Comparison of ENCODE assay signal across 8 cellular contexts in the genomic region with DNA sequence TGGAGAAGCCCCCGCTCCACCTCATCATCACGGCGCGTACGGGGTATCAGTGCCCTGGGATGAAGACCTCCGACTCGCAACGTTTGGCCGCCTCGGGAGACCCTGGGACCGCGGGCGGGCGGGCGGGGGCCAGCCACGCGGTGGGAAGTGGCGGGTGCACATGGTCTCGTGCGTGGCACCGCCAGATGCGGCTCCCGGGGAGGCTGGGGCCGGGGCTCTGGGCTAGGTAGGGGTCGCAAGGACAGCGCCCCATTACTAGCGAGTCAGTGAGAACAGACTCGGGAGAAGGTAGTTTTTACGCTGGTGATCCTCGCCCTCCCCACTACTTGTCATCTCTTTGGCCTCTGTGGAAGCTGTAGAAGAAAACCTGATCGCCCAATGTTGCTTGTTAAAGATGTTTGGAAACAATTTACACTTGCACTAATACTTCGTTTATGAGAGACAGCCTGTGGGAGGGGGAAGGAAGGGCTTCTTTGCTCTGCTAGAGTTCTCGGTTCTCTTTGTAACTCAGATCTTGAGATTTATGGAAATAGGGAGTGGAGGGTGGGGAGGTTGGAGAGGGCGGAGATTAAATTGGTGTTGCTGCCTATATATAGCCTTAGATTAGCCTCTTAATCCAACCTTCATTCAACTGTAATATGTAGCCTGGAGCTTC. TPM values are rescaled to one million over a fixed set of nuclear protein-coding genes. Genes with fewer than 3 reads are reported as not detected.
DNase-seq lines count a peak whose midpoint lies in the region; ATAC-seq, FAIRE-seq and TF ChIP-seq lines count a peak whose summit lies in the region.

No MANE protein-coding gene starts in this region.

- peak overlapping the region; percentile 85 for H3K9ac ChIP-seq in Loucy (ENCODE audit: low read depth, low read length, poor library complexity, severe bottlenecking)

- H3K36me3 ChIP-seq in Loucy (ENCODE audit: insufficient read depth, low read length) = no peaks in the 10 kb centered on the region

- H3K9me3 ChIP-seq in Loucy (ENCODE audit: insufficient read depth, low read depth, low read length) = no peaks in the 10 kb centered on the region

- H4K20me1 ChIP-seq in Loucy (ENCODE audit: insufficient read depth, low read length, poor library complexity, severe bottlenecking) = peaks cover 61% of the 10 kb centered on the region

- peaks cover 28% of the 10 kb centered on the region for H3K36me3 Mint-ChIP-seq in activated T-helper 1 cell treated with anti-CD3 and anti-CD28 coated beads, Interleukin-12 subunit alpha, Interleukin-12 subunit beta, Interleukin-2, Interleukin-4 antibody, amounts not matched to agents 30 ng/mL and 10 ng/mL and 1 ng/mL, durations not matched to agents 14 hours and 24 hours and 36 hours (ENCODE audit: low read depth)
- H3K36me3 Mint-ChIP-seq in glutamatergic neuron (ENCODE audit: unreplicated experiment) (no peaks in the 10 kb centered on the region), progenitor cell of endocrine pancreas (ENCODE audit: insufficient read depth) (no peaks in the 10 kb centered on the region)

- peaks cover 65% of the 10 kb centered on the region for H3K4me1 Mint-ChIP-seq in activated T-helper 1 cell treated with anti-CD3 and anti-CD28 coated beads, Interleukin-12 subunit alpha, Interleukin-12 subunit beta, Interleukin-2, Interleukin-4 antibody, amounts not matched to agents 30 ng/mL and 10 ng/mL and 1 ng/mL, durations not matched to agents 14 hours and 24 hours and 36 hours (ENCODE audit: low read depth)
- H3K4me1 Mint-ChIP-seq in glutamatergic neuron (ENCODE audit: low read depth, unreplicated experiment) (peaks cover 30% of the 10 kb centered on the region), progenitor cell of endocrine pancreas (ENCODE audit: low read depth) (peaks cover 38% of the 10 kb centered on the region)

- no peaks in the 10 kb centered on the region for H3K9me3 Mint-ChIP-seq in activated T-helper 1 cell treated with anti-CD3 and anti-CD28 coated beads, Interleukin-12 subunit alpha, Interleukin-12 subunit beta, Interleukin-2, Interleukin-4 antibody, amounts not matched to agents 30 ng/mL and 10 ng/mL and 1 ng/mL, durations not matched to agents 14 hours and 24 hours and 36 hours
- H3K9me3 Mint-ChIP-seq in glutamatergic neuron (ENCODE audit: unreplicated experiment) (peaks cover 12% of the 10 kb centered on the region), progenitor cell of endocrine pancreas (ENCODE audit: low read depth) (no peaks in the 10 kb centered on the region)

- no peaks in the 10 kb centered on the region for H3F3A ChIP-seq in Loucy (ENCODE audit: low read depth)

- no peaks in the 10 kb centered on the region for H3K27me3 ChIP-seq in Loucy (ENCODE audit: insufficient read depth, low read length, poor library complexity, severe bottlenecking)

- H3K9me2 ChIP-seq in Loucy (replicated peaks; ENCODE audit: low read depth, low read length) = no peaks in the 10 kb centered on the region

- H3K4me2 ChIP-seq in Loucy (ENCODE audit: low read depth, low read length, poor library complexity, severe bottlenecking) = peak overlapping the region; percentile 82

- H3K4me3 Mint-ChIP-seq in activated T-helper 1 cell treated with anti-CD3 and anti-CD28 coated beads, Interleukin-12 subunit alpha, Interleukin-12 subunit beta, Interleukin-2, Interleukin-4 antibody, amounts not matched to agents 30 ng/mL and 10 ng/mL and 1 ng/mL, durations not matched to agents 14 hours and 24 hours and 36 hours = peak overlapping the region; percentile 98
- peak overlapping the region; percentile 99 for H3K4me3 Mint-ChIP-seq in glutamatergic neuron (ENCODE audit: unreplicated experiment)
- H3K4me3 Mint-ChIP-seq in progenitor cell of endocrine pancreas (ENCODE audit: low read depth) = peak overlapping the region; percentile 98

- intact Hi-C loops in activated T-helper 1 cell treated with anti-CD3 and anti-CD28 coated beads, Interleukin-12 subunit alpha, Interleukin-12 subunit beta, Interleukin-2, Interleukin-4 antibody, amounts not matched to agents 30 ng/mL and 10 ng/mL and 1 ng/mL, durations not matched to agents 14 hours and 24 hours and 36 hours (cut with micrococcal nuclease) = loop anchor here (1.0 to 10.0 kb wide), 6 partner anchors 16 to 651 kb away; partner anchors contain the start of genes AHR and TSPAN13

- ATAC-seq in activated CD4-positive, CD25-positive, alpha-beta regulatory T cell treated with anti-CD3 and anti-CD28 coated beads, Interleukin-2, amount 50 U/mL, for 24 hours = peak; percentile 8 to 10

- H3K4me1 ChIP-seq in Loucy (ENCODE audit: insufficient read depth, low read length, poor library complexity, severe bottlenecking) = peaks cover 78% of the 10 kb centered on the region

- peak overlapping the region; percentile 100 for H3K27ac Mint-ChIP-seq in activated T-helper 1 cell treated with anti-CD3 and anti-CD28 coated beads, Interleukin-12 subunit alpha, Interleukin-12 subunit beta, Interleukin-2, Interleukin-4 antibody, amounts not matched to agents 30 ng/mL and 10 ng/mL and 1 ng/mL, durations not matched to agents 14 hours and 24 hours and 36 hours
- H3K27ac Mint-ChIP-seq in glutamatergic neuron (ENCODE audit: unreplicated experiment) = peak overlapping the region; percentile 100
- peak overlapping the region; percentile 100 for H3K27ac Mint-ChIP-seq in progenitor cell of endocrine pancreas

- no peaks in the 10 kb centered on the region for H3K27me3 Mint-ChIP-seq in activated T-helper 1 cell treated with anti-CD3 and anti-CD28 coated beads, Interleukin-12 subunit alpha, Interleukin-12 subunit beta, Interleukin-2, Interleukin-4 antibody, amounts not matched to agents 30 ng/mL and 10 ng/mL and 1 ng/mL, durations not matched to agents 14 hours and 24 hours and 36 hours (ENCODE audit: insufficient read depth)
- H3K27me3 Mint-ChIP-seq in glutamatergic neuron (ENCODE audit: unreplicated experiment) (peaks cover 9% of the 10 kb centered on the region), progenitor cell of endocrine pancreas (no peaks in the 10 kb centered on the region)

- FAIRE-seq in HTR-8/SVneo (lab: Jason Lieb, UNC) = no peak

- H2AFZ ChIP-seq in Loucy (ENCODE audit: low read length) = peak overlapping the region; percentile 90; the same call in 1 of the 2 replicates

- TF ChIP-seq CTCF in Loucy (conservative IDR thresholded peaks at IDR 0.05; ENCODE audit: low read length) = no peak
- no peak for TF ChIP-seq CTCF in glutamatergic neuron (IDR thresholded peaks at IDR 0.05; ENCODE audit: partially characterized antibody, unreplicated experiment)
- no peak for TF ChIP-seq CTCF in progenitor cell of endocrine pancreas (IDR thresholded peaks at IDR 0.05; ENCODE audit: unreplicated experiment)

- DNase-seq in activated CD4-positive, CD25-positive, alpha-beta regulatory T cell treated with anti-CD3 and anti-CD28 coated beads, Interleukin-2, amount 50 U/mL, for 72 hours = no peak
- DNase-seq in activated T-helper 1 cell treated with anti-CD3 and anti-CD28 coated beads, Interleukin-12 subunit alpha, Interleukin-12 subunit beta, Interleukin-2, Interleukin-4 antibody, amounts not matched to agents 30 ng/mL and 10 ng/mL and 1 ng/mL, durations not matched to agents 14 hours and 24 hours and 36 hours (ENCODE audit: low spot score) = no peak
- DNase-seq in glutamatergic neuron = peak; percentile 60
- DNase-seq in progenitor cell of endocrine pancreas (ENCODE audit: low spot score, unreplicated experiment) = no peak
- DNase-seq in NCI-H2227 treated with DMSO at 0.1 percent for 48 hours (lab: John Stamatoyannopoulos, UW) = no peak
- no peak for DNase-seq in HTR-8/SVneo (ENCODE audit: insufficient read length, low spot score)

- peaks cover 85% of the 10 kb centered on the region for H3K79me2 ChIP-seq in Loucy (ENCODE audit: insufficient read depth, low read length)

- H3K4me3 ChIP-seq in Loucy (ENCODE audit: low read length, poor library complexity, severe bottlenecking) = peak overlapping the region; percentile 84

RNA-seq across cellular contexts. Expression of gene BZW2, which starts 0.6 kb away (rescaled TPM):
- total RNA-seq in activated T-helper 1 cell treated with anti-CD3 and anti-CD28 coated beads, Interleukin-12 subunit alpha, Interleukin-12 subunit beta, Interleukin-2, Interleukin-4 antibody, amounts not matched to agents 30 ng/mL and 10 ng/mL and 1 ng/mL, durations not matched to agents 14 hours and 24 hours and 36 hours = 94.3 and 101 TPM in 2 replicates
- total RNA-seq in glutamatergic neuron (ENCODE audit: unreplicated experiment) (86.7 TPM), progenitor cell of endocrine pancreas (72.7 and 75.6 TPM in 2 replicates)

RNA-seq across cellular contexts. Expression of gene ANKMY2, which starts 1.0 kb away (rescaled TPM):
- total RNA-seq in activated T-helper 1 cell treated with anti-CD3 and anti-CD28 coated beads, Interleukin-12 subunit alpha, Interleukin-12 subunit beta, Interleukin-2, Interleukin-4 antibody, amounts not matched to agents 30 ng/mL and 10 ng/mL and 1 ng/mL, durations not matched to agents 14 hours and 24 hours and 36 hours = 6.9 and 8.4 TPM in 2 replicates
- total RNA-seq in glutamatergic neuron (ENCODE audit: unreplicated experiment) (9.4 TPM), progenitor cell of endocrine pancreas (26.4 and 26.5 TPM in 2 replicates)
